Comparison of ENCODE assay signal across 1 cellular context in genomic region chr3:52851348-52851747, GRCh38.
TF ChIP-seq lines count a peak whose summit lies in the region.

No MANE protein-coding gene starts in this region.

TF ChIP-seq in GM23338, 12 proteins besides CTCF, POLR2A, EP300 and RAD21 (continued from another document):
- no peak for TF ChIP-seq NANOG (IDR thresholded peaks at IDR 0.05; ENCODE audit: borderline replicate concordance)
- TF ChIP-seq EZH2 (IDR thresholded peaks at IDR 0.05; ENCODE audit: low read depth, unreplicated experiment), result no peak
- no peak for TF ChIP-seq POLR2AphosphoS5 (IDR thresholded peaks at IDR 0.05; ENCODE audit: low read depth)
- TF ChIP-seq CREB1 (CRISPR knock-in tag; IDR thresholded peaks at IDR 0.05; ENCODE audit: low read depth), result no peak
- no peak for TF ChIP-seq ZNF114 (CRISPR knock-in tag; IDR thresholded peaks at IDR 0.05)
- no peak for TF ChIP-seq ZNF331 (CRISPR knock-in tag; IDR thresholded peaks at IDR 0.05; ENCODE audit: low read depth)
- TF ChIP-seq, protein P1, sequence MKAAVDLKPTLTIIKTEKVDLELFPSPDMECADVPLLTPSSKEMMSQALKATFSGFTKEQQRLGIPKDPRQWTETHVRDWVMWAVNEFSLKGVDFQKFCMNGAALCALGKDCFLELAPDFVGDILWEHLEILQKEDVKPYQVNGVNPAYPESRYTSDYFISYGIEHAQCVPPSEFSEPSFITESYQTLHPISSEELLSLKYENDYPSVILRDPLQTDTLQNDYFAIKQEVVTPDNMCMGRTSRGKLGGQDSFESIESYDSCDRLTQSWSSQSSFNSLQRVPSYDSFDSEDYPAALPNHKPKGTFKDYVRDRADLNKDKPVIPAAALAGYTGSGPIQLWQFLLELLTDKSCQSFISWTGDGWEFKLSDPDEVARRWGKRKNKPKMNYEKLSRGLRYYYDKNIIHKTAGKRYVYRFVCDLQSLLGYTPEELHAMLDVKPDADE (IDR thresholded peaks at IDR 0.05), result no peak
- no peak for TF ChIP-seq REST (IDR thresholded peaks at IDR 0.05; ENCODE audit: unreplicated experiment)
- TF ChIP-seq STAT1 (IDR thresholded peaks at IDR 0.05; ENCODE audit: unreplicated experiment), result no peak
- TF ChIP-seq JUNB (IDR thresholded peaks at IDR 0.05; ENCODE audit: unreplicated experiment), result no peak
